ENCODE assay signal across 11 cellular contexts in genomic region chr22:38016182-38017078, GRCh38. TPM values are rescaled to one million over a fixed set of nuclear protein-coding genes. Genes with fewer than 3 reads are reported as not detected.
DNase-seq lines count a peak whose midpoint lies in the region; ATAC-seq, FAIRE-seq and TF ChIP-seq lines count a peak whose summit lies in the region.
"Had no signal": no experiment of that assay in that cellular context is flagged by ENCODE, and none has a peak within 500 bp of the region (broad histone marks: within the 10 kb centered on the region; RNA-seq: fewer than 3 reads in every experiment).

No MANE protein-coding gene starts in this region.

- H3K36me3 ChIP-seq in GM23338 (ENCODE audit: insufficient read depth) (no peaks in the 10 kb centered on the region), right atrium auricular region (no peaks in the 10 kb centered on the region)

- H3K4me1 ChIP-seq in GM23338 (ENCODE audit: insufficient read depth) (no peaks in the 10 kb centered on the region), right atrium auricular region (peaks cover 0 to 20% of the 10 kb centered on the region in 2 donors)

- H3K9me3 ChIP-seq in right atrium auricular region: no peaks in the 10 kb centered on the region

- H3K27me3 Mint-ChIP-seq in GM23338 (ENCODE audit: insufficient read depth, low read depth, poor library complexity) (peaks cover 16% of the 10 kb centered on the region), immature natural killer cell (ENCODE audit: low read depth in 3 of 3) (peaks cover 0 to 1% (median 0%) of the 10 kb centered on the region in 3 donors)
- no peaks in the 10 kb centered on the region for H3K27me3 Mint-ChIP-seq in T-helper 2 cell treated with Interferon-gamma antibody and Interleukin-4, amounts not matched to agents 5 μg/mL and 100 μg/mL, for 36 hours (ENCODE audit: low read depth)

- no peaks in the 10 kb centered on the region for H3K79me2 ChIP-seq in GM23338 (replicated peaks; ENCODE audit: insufficient read depth)

- H3K27ac ChIP-seq in GM23338 (ENCODE audit: low read depth) (no peak overlapping the region), right atrium auricular region (peak overlapping the region; percentile 40 to 68)

- peak; percentile 70 for DNase-seq in GM23338 (ENCODE audit: low spot score)
- peak; percentile 79 for DNase-seq in astrocyte of the hippocampus (ENCODE audit: low read depth, low spot score)
- DNase-seq in right atrium auricular region (ENCODE audit: low spot score): no peak
- DNase-seq in posterior cingulate gyrus: peak; percentile 78 to 98 (median 90)
- no peak for DNase-seq in T-helper 2 cell treated with Interferon-gamma antibody and Interleukin-4, amounts not matched to agents 5 μg/mL and 100 μg/mL, for 36 hours (ENCODE audit: low spot score)
- DNase-seq in immature natural killer cell: no peak
- DNase-seq in H54 (ENCODE audit: insufficient read length, low spot score): no peak

- H3F3A ChIP-seq in GM23338 (replicated peaks; ENCODE audit: low read depth): no peaks in the 10 kb centered on the region

- no peak for FAIRE-seq in H54 (lab: Jason Lieb, UNC)
- FAIRE-seq: RCC 7860 had no signal

- TF ChIP-seq CTCF in GM23338 (conservative IDR thresholded peaks at IDR 0.05; ENCODE audit: low read depth in 2 of 2) (no peak), right atrium auricular region (IDR thresholded peaks at IDR 0.05) (no peak)

- no peaks in the 10 kb centered on the region for H4K20me1 ChIP-seq in GM23338 (replicated peaks; ENCODE audit: insufficient read depth)

- TF ChIP-seq POLR2A in H54 (IDR thresholded peaks at IDR 0.05; ENCODE audit: low read depth, low read length): no peak

- H3K4me3 Mint-ChIP-seq in GM23338: no peak overlapping the region
- no peak overlapping the region for H3K4me3 Mint-ChIP-seq in T-helper 2 cell treated with Interferon-gamma antibody and Interleukin-4, amounts not matched to agents 5 μg/mL and 100 μg/mL, for 36 hours
- H3K4me3 Mint-ChIP-seq in immature natural killer cell: no peak overlapping the region
- H3K4me3 Mint-ChIP-seq: activated T-helper 1 cell treated with anti-CD3 and anti-CD28 coated beads, Interleukin-12 subunit alpha, Interleukin-12 subunit beta, Interleukin-2, Interleukin-4 antibody, amounts not matched to agents 30 ng/mL and 10 ng/mL and 1 ng/mL, durations not matched to agents 14 hours and 24 hours and 36 hours had no signal

- H3K9me3 Mint-ChIP-seq in GM23338 (no peaks in the 10 kb centered on the region; the same call in 2 of the 3 replicates), immature natural killer cell (no peaks in the 10 kb centered on the region)
- H3K9me3 Mint-ChIP-seq in T-helper 2 cell treated with Interferon-gamma antibody and Interleukin-4, amounts not matched to agents 5 μg/mL and 100 μg/mL, for 36 hours: no peaks in the 10 kb centered on the region
- H3K9me3 Mint-ChIP-seq: activated T-helper 1 cell treated with anti-CD3 and anti-CD28 coated beads, Interleukin-12 subunit alpha, Interleukin-12 subunit beta, Interleukin-2, Interleukin-4 antibody, amounts not matched to agents 30 ng/mL and 10 ng/mL and 1 ng/mL, durations not matched to agents 14 hours and 24 hours and 36 hours had no signal

- intact Hi-C loops in posterior cingulate gyrus (cut with DNase I): no loop called here

- no peak overlapping the region for H3K4me3 ChIP-seq in GM23338
- peak overlapping the region in 1 of 2 donors; percentile 1 for H3K4me3 ChIP-seq in right atrium auricular region

- H3K9me2 ChIP-seq in GM23338 (ENCODE audit: insufficient read depth): 0 out of 2 replicates have a peak, but pooled peaks cover 4% of the 10 kb centered on the region

- no peaks in the 10 kb centered on the region for H3K36me3 Mint-ChIP-seq in GM23338 (ENCODE audit: low read depth)
- H3K36me3 Mint-ChIP-seq in T-helper 2 cell treated with Interferon-gamma antibody and Interleukin-4, amounts not matched to agents 5 μg/mL and 100 μg/mL, for 36 hours (ENCODE audit: low read depth): no peaks in the 10 kb centered on the region
- H3K36me3 Mint-ChIP-seq in immature natural killer cell: no peaks in the 10 kb centered on the region

- H3K4me2 ChIP-seq in GM23338: peak overlapping the region; percentile 20; the same call in 1 of the 2 replicates

- H3K27ac Mint-ChIP-seq in GM23338 (no peak overlapping the region), immature natural killer cell (peak overlapping the region in 1 of 6 donors; percentile 31)
- H3K27ac Mint-ChIP-seq in T-helper 2 cell treated with Interferon-gamma antibody and Interleukin-4, amounts not matched to agents 5 μg/mL and 100 μg/mL, for 36 hours: no peak overlapping the region
- H3K27ac Mint-ChIP-seq: activated T-helper 1 cell treated with anti-CD3 and anti-CD28 coated beads, Interleukin-12 subunit alpha, Interleukin-12 subunit beta, Interleukin-2, Interleukin-4 antibody, amounts not matched to agents 30 ng/mL and 10 ng/mL and 1 ng/mL, durations not matched to agents 14 hours and 24 hours and 36 hours had no signal

- H3K27me3 ChIP-seq in GM23338 (ENCODE audit: insufficient read depth): no peaks in the 10 kb centered on the region
- no peaks in the 10 kb centered on the region for H3K27me3 ChIP-seq in right atrium auricular region

- H2AFZ ChIP-seq in GM23338: peak overlapping the region; percentile 93

- ATAC-seq in GM23338: peak; percentile 77
- no peak for ATAC-seq in HG03439 (IDR thresholded peaks at IDR 0.05; ENCODE audit: unreplicated experiment)

- H3K4me1 Mint-ChIP-seq in GM23338 (peaks cover 4% of the 10 kb centered on the region; the same call in 1 of the 3 replicates), immature natural killer cell (peaks cover 24 to 29% of the 10 kb centered on the region in 2 donors)
- no peaks in the 10 kb centered on the region for H3K4me1 Mint-ChIP-seq in T-helper 2 cell treated with Interferon-gamma antibody and Interleukin-4, amounts not matched to agents 5 μg/mL and 100 μg/mL, for 36 hours (ENCODE audit: low read depth)

TF ChIP-seq in GM23338, 12 proteins besides CTCF, POLR2A, EP300 and RAD21 (continues in another document):
- TF ChIP-seq STAT1 (IDR thresholded peaks at IDR 0.05; ENCODE audit: unreplicated experiment) (no peak), REST (IDR thresholded peaks at IDR 0.05; ENCODE audit: unreplicated experiment) (no peak)

RNA-seq across cellular contexts. Expression of gene SOX10, which starts 32.1 kb away (rescaled TPM):
- total RNA-seq in GM23338 (2014; rRNA removed; shearing (Covaris generic)): 2.1 and 2.3 TPM in 2 replicates
- polyA plus RNA-seq in GM23338 (2016; fragmentation: Nextera tagmentation; extraction: Ambion mirVana) (1.1 and 1.3 TPM in 2 replicates), immature natural killer cell (not detected)
- total RNA-seq in right atrium auricular region: 1 to 10 TPM; 1.5 to 7.0 TPM
- total RNA-seq: activated T-helper 1 cell treated with anti-CD3 and anti-CD28 coated beads, Interleukin-12 subunit alpha, Interleukin-12 subunit beta, Interleukin-2, Interleukin-4 antibody, amounts not matched to agents 30 ng/mL and 10 ng/mL and 1 ng/mL, durations not matched to agents 14 hours and 24 hours and 36 hours; Daoy had no signal

RNA-seq across cellular contexts. Expression of gene PICK1, which starts 40.8 kb away (rescaled TPM):
- total RNA-seq in GM23338 (2014; rRNA removed; shearing (Covaris generic)): 28.3 and 36.2 TPM in 2 replicates
- polyA plus RNA-seq in GM23338 (2016; fragmentation: Nextera tagmentation; extraction: Ambion mirVana) (14.0 and 15.9 TPM in 2 replicates), immature natural killer cell (10 to 100 TPM in 1 of 3 donors, 1 to 10 TPM in 1, under 1 TPM in 1; 0.12 to 11.1 (median 6.0) TPM)
- 10 to 100 TPM; 33.1 to 36.0 TPM for total RNA-seq in right atrium auricular region

Comparison
In these comparisons a context has a peak if more than half of its experiments do, and no peak if none do; other contexts are left out.
1. DNase-seq: peak in GM23338 (single experiment), astrocyte of the hippocampus (single experiment) and posterior cingulate gyrus (10 of 10); none in right atrium auricular region (single experiment), T-helper 2 cell treated with Interferon-gamma antibody and Interleukin-4, amounts not matched to agents 5 μg/mL and 100 μg/mL, for 36 hours (single experiment), immature natural killer cell (0 of 3) and H54 (single experiment).